7 cellular contexts compared by ENCODE assay signal in the genomic region with DNA sequence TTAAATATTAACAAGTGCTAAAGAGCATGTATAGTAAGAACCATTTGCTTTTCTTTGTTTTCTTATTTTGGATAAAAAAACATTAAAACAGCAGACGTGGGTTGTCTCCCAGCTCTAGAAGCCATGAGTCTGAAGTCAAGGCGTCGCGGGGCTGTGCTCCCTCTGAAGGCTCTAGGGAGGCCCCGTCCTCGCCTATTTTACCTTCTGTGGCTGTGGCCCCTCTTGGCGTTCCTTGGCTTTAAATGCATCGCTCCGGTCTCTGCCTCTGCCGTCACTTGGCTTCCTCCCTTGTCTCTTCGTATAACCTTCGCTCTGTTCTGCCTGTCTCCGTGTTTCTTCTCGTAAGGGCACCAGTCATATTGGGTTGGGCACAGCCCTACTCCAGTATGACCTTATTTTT.
"Had no signal": no experiment of that assay in that cellular context is flagged by ENCODE, and none has a peak within 500 bp of the region (broad histone marks: within the 10 kb centered on the region; RNA-seq: fewer than 3 reads in every experiment).

No MANE protein-coding gene starts in this region.

- DNase-seq: GDM1, GF-D8 had no signal

- FAIRE-seq: GM12878, GM12891, GM12892, GM18507, GM19239 had no signal

- H3K4me3 ChIP-seq: GM12878 had no signal

- ATAC-seq: GM12878 had no signal
